ENCODE assay signal across 5 cellular contexts in genomic region chr2:206953404-206953803, GRCh38. TPM values are rescaled to one million over a fixed set of nuclear protein-coding genes. Genes with fewer than 3 reads are reported as not detected.
"Had no signal": no experiment of that assay in that cellular context is flagged by ENCODE, and none has a peak within 500 bp of the region (broad histone marks: within the 10 kb centered on the region; RNA-seq: fewer than 3 reads in every experiment).

No MANE protein-coding gene starts in this region.

RNA-seq across cellular contexts. Expression of gene CPO, which starts 14.1 kb away (rescaled TPM):
- total RNA-seq: HepG2, HT-29, HT1080, IMR-90 had no signal
- polyA plus RNA-seq: IgD-negative memory B cell, IMR-90 had no signal
